9 cellular contexts compared by ENCODE assay signal in genomic region chr1:206705744-206706297, GRCh38. TPM values are rescaled to one million over a fixed set of nuclear protein-coding genes. Genes with fewer than 3 reads are reported as not detected.
DNase-seq lines count a peak whose midpoint lies in the region; ATAC-seq and TF ChIP-seq lines count a peak whose summit lies in the region.
"Had no signal": no experiment of that assay in that cellular context is flagged by ENCODE, and none has a peak within 500 bp of the region (broad histone marks: within the 10 kb centered on the region; RNA-seq: fewer than 3 reads in every experiment).

No MANE protein-coding gene starts in this region.

- H3K9me3 Mint-ChIP-seq in activated T-cell treated with anti-CD3 and anti-CD28 coated beads, Interleukin-2, amount 50 U/mL, for 72 hours: no peaks in the 10 kb centered on the region
- no peaks in the 10 kb centered on the region for H3K9me3 Mint-ChIP-seq in activated T-helper 2 cell treated with anti-CD3 and anti-CD28 coated beads, Interferon-gamma antibody, Interleukin-2, Interleukin-4, amounts not matched to agents 10 μg/mL and 5 μg/mL and 100 μg/mL, durations not matched to agents 14 hours and 24 hours and 36 hours

- H3K36me3 Mint-ChIP-seq in activated T-cell treated with anti-CD3 and anti-CD28 coated beads, Interleukin-2, amount 50 U/mL, for 72 hours (ENCODE audit: insufficient read depth in 2 of 2): peaks cover 0 to 3% of the 10 kb centered on the region in 2 donors
- peaks cover 9% of the 10 kb centered on the region for H3K36me3 Mint-ChIP-seq in activated T-helper 2 cell treated with anti-CD3 and anti-CD28 coated beads, Interferon-gamma antibody, Interleukin-2, Interleukin-4, amounts not matched to agents 10 μg/mL and 5 μg/mL and 100 μg/mL, durations not matched to agents 14 hours and 24 hours and 36 hours (ENCODE audit: low read depth)

- no peaks in the 10 kb centered on the region for H3K9me3 ChIP-seq in iPS-18a (ENCODE audit: control insufficient read depth, low read depth, low read length)
- H3K9me3 ChIP-seq in thoracic aorta: no peaks in the 10 kb centered on the region

- peak overlapping the region; percentile 6 for H3K9ac ChIP-seq in iPS-18a (ENCODE audit: low read length)

- H3K36me3 ChIP-seq in iPS-18a (ENCODE audit: control insufficient read depth, low read depth, low read length) (no peaks in the 10 kb centered on the region), thoracic aorta (no peaks in the 10 kb centered on the region)

- H3K4me1 Mint-ChIP-seq in activated T-cell treated with anti-CD3 and anti-CD28 coated beads, Interleukin-2, amount 50 U/mL, for 72 hours (ENCODE audit: low read depth): peaks cover 89% of the 10 kb centered on the region
- H3K4me1 Mint-ChIP-seq in activated T-helper 2 cell treated with anti-CD3 and anti-CD28 coated beads, Interferon-gamma antibody, Interleukin-2, Interleukin-4, amounts not matched to agents 10 μg/mL and 5 μg/mL and 100 μg/mL, durations not matched to agents 14 hours and 24 hours and 36 hours (ENCODE audit: low read depth): peaks cover 81% of the 10 kb centered on the region

- no peak for DNase-seq in activated T-cell treated with anti-CD3 and anti-CD28 coated beads, Interleukin-2, amount 50 U/mL, for 72 hours
- DNase-seq in activated T-cell treated with anti-CD3 and anti-CD28 coated beads, Interleukin-2, amount 50 U/mL, for 1 hour: no peak
- DNase-seq in activated T-helper 2 cell treated with anti-CD3 and anti-CD28 coated beads, Interferon-gamma antibody, Interleukin-2, Interleukin-4, amounts not matched to agents 10 μg/mL and 5 μg/mL and 100 μg/mL, durations not matched to agents 14 hours and 24 hours and 36 hours (ENCODE audit: low spot score): no peak
- DNase-seq in thoracic aorta (ENCODE audit: low spot score) (no peak), midbrain (lab: John Stamatoyannopoulos, UW) (no peak), GM03348 (ENCODE audit: low spot score) (no peak), cerebellar cortex (ENCODE audit: low spot score) (no peak)

- peak overlapping the region; percentile 58 to 83 for H3K4me3 Mint-ChIP-seq in activated T-cell treated with anti-CD3 and anti-CD28 coated beads, Interleukin-2, amount 50 U/mL, for 72 hours
- H3K4me3 Mint-ChIP-seq in activated T-helper 2 cell treated with anti-CD3 and anti-CD28 coated beads, Interferon-gamma antibody, Interleukin-2, Interleukin-4, amounts not matched to agents 10 μg/mL and 5 μg/mL and 100 μg/mL, durations not matched to agents 14 hours and 24 hours and 36 hours (ENCODE audit: low read depth): peak overlapping the region; percentile 15

- TF ChIP-seq CTCF in thoracic aorta (IDR thresholded peaks at IDR 0.05): no peak

- ATAC-seq in activated T-cell treated with anti-CD3 and anti-CD28 coated beads, Interleukin-2, amount 50 U/mL, for 72 hours (replicated peaks in 1 of 2): no peak
- no peak for ATAC-seq in thoracic aorta (ENCODE audit: insufficient number of reproducible peaks, low FRiP score, low read depth)

- H3K27me3 Mint-ChIP-seq in activated T-cell treated with anti-CD3 and anti-CD28 coated beads, Interleukin-2, amount 50 U/mL, for 72 hours (ENCODE audit: low read depth): no peaks in the 10 kb centered on the region
- H3K27me3 Mint-ChIP-seq in activated T-helper 2 cell treated with anti-CD3 and anti-CD28 coated beads, Interferon-gamma antibody, Interleukin-2, Interleukin-4, amounts not matched to agents 10 μg/mL and 5 μg/mL and 100 μg/mL, durations not matched to agents 14 hours and 24 hours and 36 hours (ENCODE audit: low read depth): no peaks in the 10 kb centered on the region
- H3K27me3 Mint-ChIP-seq: stimulated activated naive B cell treated with anti-CD40 and anti-IgM and Interleukin-4, amounts not matched to agents 10 μg/mL and 1 μg/mL and 100 μg/mL, for 72 hours had no signal

- intact Hi-C loops in activated T-helper 2 cell treated with anti-CD3 and anti-CD28 coated beads, Interferon-gamma antibody, Interleukin-2, Interleukin-4, amounts not matched to agents 10 μg/mL and 5 μg/mL and 100 μg/mL, durations not matched to agents 14 hours and 24 hours and 36 hours (cut with micrococcal nuclease): no loop called here

- peak overlapping the region; percentile 78 for H3K27ac Mint-ChIP-seq in activated T-cell treated with anti-CD3 and anti-CD28 coated beads, Interleukin-2, amount 50 U/mL, for 72 hours
- no peak overlapping the region for H3K27ac Mint-ChIP-seq in activated T-helper 2 cell treated with anti-CD3 and anti-CD28 coated beads, Interferon-gamma antibody, Interleukin-2, Interleukin-4, amounts not matched to agents 10 μg/mL and 5 μg/mL and 100 μg/mL, durations not matched to agents 14 hours and 24 hours and 36 hours

- H3K27me3 ChIP-seq in iPS-18a (ENCODE audit: control insufficient read depth, insufficient read depth, low read length) (no peaks in the 10 kb centered on the region), thoracic aorta (replicated peaks; ENCODE audit: insufficient read depth) (no peaks in the 10 kb centered on the region)

- H3K4me1 ChIP-seq in iPS-18a (ENCODE audit: control insufficient read depth, low read depth, low read length): peaks cover 70% of the 10 kb centered on the region
- H3K4me1 ChIP-seq in thoracic aorta (ENCODE audit: control insufficient read depth in 1 of 2, low read depth in 2 of 2): peaks cover 47 to 87% of the 10 kb centered on the region in 2 donors

- H3K27ac ChIP-seq in iPS-18a (ENCODE audit: low read length): no peak overlapping the region
- peak overlapping the region; percentile 64 to 73 for H3K27ac ChIP-seq in thoracic aorta

- peak overlapping the region; percentile 29 for H3K4me3 ChIP-seq in iPS-18a (ENCODE audit: low read length)
- peak overlapping the region; percentile 38 for H3K4me3 ChIP-seq in thoracic aorta

RNA-seq across cellular contexts. Expression of gene MAPKAPK2, which starts 21.1 kb away (rescaled TPM):
- 100 to 1,000 TPM; 101 to 102 TPM for total RNA-seq in activated T-cell treated with anti-CD3 and anti-CD28 coated beads, Interleukin-2, amount 50 U/mL, for 72 hours
- total RNA-seq in activated T-helper 2 cell treated with anti-CD3 and anti-CD28 coated beads, Interferon-gamma antibody, Interleukin-2, Interleukin-4, amounts not matched to agents 10 μg/mL and 5 μg/mL and 100 μg/mL, durations not matched to agents 14 hours and 24 hours and 36 hours: 92.3 and 98.8 TPM in 2 replicates
- total RNA-seq in thoracic aorta: 10 to 100 TPM; 80.7 to 89.2 TPM
